In genomic region chr17:7183433-7184090, GRCh38 we compare ENCODE assay signal across 15 cellular contexts. TPM values are rescaled to one million over a fixed set of nuclear protein-coding genes. Genes with fewer than 3 reads are reported as not detected.
A peak's percentile ranks its signal among the peaks of the same experiment; 100 is the strongest.
DNase-seq lines count a peak whose midpoint lies in the region; ATAC-seq and TF ChIP-seq lines count a peak whose summit lies in the region.
"Had no signal": no experiment of that assay in that cellular context is flagged by ENCODE, and none has a peak within 500 bp of the region (broad histone marks: within the 10 kb centered on the region; RNA-seq: fewer than 3 reads in every experiment).

No MANE protein-coding gene starts in this region.

- no peak overlapping the region for H3K4me3 ChIP-seq in mesenchymal stem cell (ENCODE audit: insufficient read depth in 1 of 2, low read depth in 1 of 2, low read length in 2 of 2)
- H3K4me3 ChIP-seq: left ventricle myocardium inferior, prostate gland, smooth muscle cell, tibial nerve had no signal

- no peaks in the 10 kb centered on the region for H3K9me3 Mint-ChIP-seq in H9
- H3K9me3 Mint-ChIP-seq in activated CD8-positive, alpha-beta T cell treated with anti-CD3 and anti-CD28 coated beads, Interleukin-2, amount 10 ng/mL, durations not matched to agents 7 days and 5 days (ENCODE audit: insufficient read depth) = no peaks in the 10 kb centered on the region
- H3K9me3 Mint-ChIP-seq: activated CD8-positive, alpha-beta T cell treated with anti-CD3 and anti-CD28 coated beads for 36 hours had no signal

- no peak overlapping the region for H2AFZ ChIP-seq in H9 (ENCODE audit: low read length)
- no peak overlapping the region for H2AFZ ChIP-seq in mesenchymal stem cell (ENCODE audit: low read depth, low read length)

- H3T11ph ChIP-seq in H9 (ENCODE audit: low read length) = no peak overlapping the region

- H3K23ac ChIP-seq in H9 (ENCODE audit: insufficient read length, low read depth, low read length) (no peak overlapping the region), mesenchymal stem cell (ENCODE audit: low read length in 2 of 2) (no peak overlapping the region)

- no peak overlapping the region for H3K56ac ChIP-seq in H9 (ENCODE audit: insufficient read length, low read depth, low read length)

- H4K91ac ChIP-seq in H9 (ENCODE audit: insufficient read length, low read depth, low read length) = no peak overlapping the region
- no peak overlapping the region for H4K91ac ChIP-seq in mesenchymal stem cell (ENCODE audit: low read length)

- H3K9ac ChIP-seq in H9 (ENCODE audit: extremely low read depth, insufficient read length, low read length) (no peak overlapping the region), mesenchymal stem cell (ENCODE audit: low read length) (no peak overlapping the region)

- peaks cover 10 to 14% of the 10 kb centered on the region in 2 experiments for H3K36me3 ChIP-seq in mesenchymal stem cell (ENCODE audit: control insufficient read depth in 1 of 2, insufficient read depth in 2 of 2, low read depth in 1 of 2, low read length in 2 of 2)
- H3K36me3 ChIP-seq: left ventricle myocardium inferior, prostate gland, tibial nerve had no signal

- CTCF ChIA-PET in activated CD8-positive, alpha-beta T cell treated with anti-CD3 and anti-CD28 coated beads, Interleukin-2, amount 10 ng/mL, durations not matched to agents 7 days and 5 days (lab: Charles Lee) = no interaction called here

- 0 out of 4 replicates have a peak, but pooled peaks cover 0 to 4% of the 10 kb centered on the region in 2 experiments for H3K4me1 Mint-ChIP-seq in H9
- H3K4me1 Mint-ChIP-seq in activated CD8-positive, alpha-beta T cell treated with anti-CD3 and anti-CD28 coated beads, Interleukin-2, amount 10 ng/mL, durations not matched to agents 7 days and 5 days (ENCODE audit: low read depth) = no peaks in the 10 kb centered on the region

- H2BK120ac ChIP-seq in H9 (ENCODE audit: low read depth, low read length, poor library complexity, severe bottlenecking) (no peak overlapping the region), mesenchymal stem cell (ENCODE audit: low read depth, low read length) (no peak overlapping the region)

- H2BK15ac ChIP-seq in H9 (ENCODE audit: low read depth, low read length) (no peak overlapping the region), mesenchymal stem cell (ENCODE audit: low read depth, poor library complexity, severe bottlenecking) (no peak overlapping the region)

- no peak overlapping the region for H3K27ac ChIP-seq in H9 (ENCODE audit: insufficient read length, low read depth, low read length)
- no peak overlapping the region for H3K27ac ChIP-seq in mesenchymal stem cell (ENCODE audit: low read length, poor library complexity, severe bottlenecking)
- H3K27ac ChIP-seq: left ventricle myocardium inferior, prostate gland, tibial nerve had no signal

- H3K27me3 Mint-ChIP-seq in H9 (ENCODE audit: low read depth) = peaks cover 15% of the 10 kb centered on the region
- peaks cover 2% of the 10 kb centered on the region for H3K27me3 Mint-ChIP-seq in activated CD8-positive, alpha-beta T cell treated with anti-CD3 and anti-CD28 coated beads, Interleukin-2, amount 10 ng/mL, durations not matched to agents 7 days and 5 days (ENCODE audit: low read depth)
- H3K27me3 Mint-ChIP-seq: activated CD8-positive, alpha-beta T cell treated with anti-CD3 and anti-CD28 coated beads for 36 hours had no signal

- POLR2A ChIA-PET in activated CD8-positive, alpha-beta T cell treated with anti-CD3 and anti-CD28 coated beads, Interleukin-2, amount 10 ng/mL, durations not matched to agents 7 days and 5 days (lab: Charles Lee) = no interaction called here

- DNase-seq in H9 (no peak), amniotic epithelial cell (ENCODE audit: low read depth) (peak; percentile 33), mesenchymal stem cell (no peak)
- no peak for DNase-seq in activated CD8-positive, alpha-beta T cell treated with anti-CD3 and anti-CD28 coated beads, Interleukin-2, amount 10 ng/mL, durations not matched to agents 7 days and 5 days
- DNase-seq: activated CD8-positive, alpha-beta T cell treated with anti-CD3 and anti-CD28 coated beads for 36 hours; amniotic stem cell; GOT3; left ventricle myocardium inferior; NCI-H2171; NCI-H774 had no signal

- no CpG with 5 or more reads among the region's 7 CpGs for WGBS in H9 (ENCODE audit: extremely low coverage, insufficient read length, low lambda C conversion rate)
- 78% methylated on average over 4 of the region's 7 CpGs for WGBS in mesenchymal stem cell

- H3K9me3 ChIP-seq in H9 (ENCODE audit: control insufficient read depth, low read depth, low read length) = no peaks in the 10 kb centered on the region
- H3K9me3 ChIP-seq in mesenchymal stem cell (ENCODE audit: control insufficient read depth, low read length) = no peaks in the 10 kb centered on the region
- H3K9me3 ChIP-seq: left ventricle myocardium inferior, prostate gland, tibial nerve had no signal

- peaks cover 0 to 5% (median 3%) of the 10 kb centered on the region in 3 experiments; a peak in 2 of 7 replicates for H3K36me3 Mint-ChIP-seq in H9 (ENCODE audit: insufficient read depth in 1 of 3, low read depth in 3 of 3)
- no peaks in the 10 kb centered on the region for H3K36me3 Mint-ChIP-seq in activated CD8-positive, alpha-beta T cell treated with anti-CD3 and anti-CD28 coated beads, Interleukin-2, amount 10 ng/mL, durations not matched to agents 7 days and 5 days (ENCODE audit: low read depth)

- H3K4me3 Mint-ChIP-seq in H9 = no peak overlapping the region
- no peak overlapping the region for H3K4me3 Mint-ChIP-seq in activated CD8-positive, alpha-beta T cell treated with anti-CD3 and anti-CD28 coated beads, Interleukin-2, amount 10 ng/mL, durations not matched to agents 7 days and 5 days
- H3K4me3 Mint-ChIP-seq: activated CD8-positive, alpha-beta T cell treated with anti-CD3 and anti-CD28 coated beads for 36 hours had no signal

- no peak for ATAC-seq in activated CD8-positive, alpha-beta T cell treated with anti-CD3 and anti-CD28 coated beads, Interleukin-2, amount 10 ng/mL, durations not matched to agents 7 days and 5 days
- ATAC-seq in GM21825 (IDR thresholded peaks at IDR 0.05; ENCODE audit: unreplicated experiment) = no peak
- no peak for ATAC-seq in HG02840 (IDR thresholded peaks at IDR 0.05; ENCODE audit: low FRiP score, unreplicated experiment)
- ATAC-seq: activated CD8-positive, alpha-beta T cell treated with anti-CD3 and anti-CD28 coated beads for 36 hours had no signal

- no peaks in the 10 kb centered on the region for H3K23me2 ChIP-seq in H9 (ENCODE audit: insufficient read length, low read depth, low read length, poor library complexity, severe bottlenecking)

- H2AK5ac ChIP-seq in H9 (ENCODE audit: insufficient read length, low read length) (no peak overlapping the region), mesenchymal stem cell (ENCODE audit: low read length, severe bottlenecking) (peak overlapping the region; percentile 2)

- H3K79me1 ChIP-seq in H9 (ENCODE audit: insufficient read depth, low read depth, low read length, poor library complexity, severe bottlenecking) (no peaks in the 10 kb centered on the region), mesenchymal stem cell (replicated peaks; ENCODE audit: low read length, poor library complexity, severe bottlenecking) (peaks cover 2% of the 10 kb centered on the region)

- H4K5ac ChIP-seq in H9 (ENCODE audit: insufficient read length, low read depth, low read length) = no peak overlapping the region

- no peaks in the 10 kb centered on the region for H4K20me1 ChIP-seq in H9 (ENCODE audit: control insufficient read depth, insufficient read depth, insufficient read length)

- H2BK12ac ChIP-seq in H9 (ENCODE audit: insufficient read length, low read depth, low read length) (no peak overlapping the region), mesenchymal stem cell (ENCODE audit: low read length in 2 of 2) (no peak overlapping the region)

- H3K79me2 ChIP-seq in H9 (ENCODE audit: insufficient read depth, low read length) = no peaks in the 10 kb centered on the region

- H2BK5ac ChIP-seq in H9 (ENCODE audit: insufficient read length, low read length) (no peak overlapping the region), mesenchymal stem cell (ENCODE audit: low read depth, low read length, poor library complexity, severe bottlenecking) (no peak overlapping the region)

- no peak overlapping the region for H2BK20ac ChIP-seq in H9 (ENCODE audit: low read depth, low read length, poor library complexity, severe bottlenecking)

- H3K27ac Mint-ChIP-seq in H9 = peak overlapping the region in 2 of 3 experiments; percentile 59 to 60; a peak in 1 of 7 replicates
- H3K27ac Mint-ChIP-seq in activated CD8-positive, alpha-beta T cell treated with anti-CD3 and anti-CD28 coated beads, Interleukin-2, amount 10 ng/mL, durations not matched to agents 7 days and 5 days = no peak overlapping the region
- H3K27ac Mint-ChIP-seq: activated CD8-positive, alpha-beta T cell treated with anti-CD3 and anti-CD28 coated beads for 36 hours had no signal

- TF ChIP-seq CTCF in H9 (conservative IDR thresholded peaks at IDR 0.05) = no peak

- H3K4me2 ChIP-seq in H9 (ENCODE audit: insufficient read depth, insufficient read length, low read length) = no peak overlapping the region
- H3K4me2 ChIP-seq in mesenchymal stem cell (ENCODE audit: low read length, poor library complexity, severe bottlenecking) = no peak overlapping the region
- H3K4me2 ChIP-seq: smooth muscle cell had no signal

- H3K4me1 ChIP-seq in H9 (ENCODE audit: insufficient read depth, low read length) = no peaks in the 10 kb centered on the region
- peaks cover 13% of the 10 kb centered on the region for H3K4me1 ChIP-seq in mesenchymal stem cell (ENCODE audit: control insufficient read depth, insufficient read depth, low read depth, low read length)
- H3K4me1 ChIP-seq: left ventricle myocardium inferior, prostate gland, tibial nerve had no signal

- H3K18ac ChIP-seq in H9 (ENCODE audit: insufficient read length, low read depth, low read length) (no peak overlapping the region), mesenchymal stem cell (ENCODE audit: low read depth in 1 of 2, low read length in 2 of 2) (no peak overlapping the region)

- H4K8ac ChIP-seq in H9 (replicated peaks; ENCODE audit: insufficient read length, low read depth, low read length) (no peak overlapping the region), mesenchymal stem cell (ENCODE audit: low read length) (no peak overlapping the region)

- H3K27me3 ChIP-seq in H9 (ENCODE audit: insufficient read depth, low read length) (no peaks in the 10 kb centered on the region), mesenchymal stem cell (ENCODE audit: control insufficient read depth in 1 of 2, insufficient read depth in 1 of 2, low read length in 2 of 2) (peaks cover 0 to 7% of the 10 kb centered on the region in 2 experiments)
- H3K27me3 ChIP-seq: tibial nerve had no signal

- no peak overlapping the region for H3K14ac ChIP-seq in H9 (ENCODE audit: insufficient read depth, low read length)
- H3K14ac ChIP-seq in mesenchymal stem cell (ENCODE audit: low read length in 2 of 2) = no peak overlapping the region

- H3K4ac ChIP-seq in H9 (ENCODE audit: low read depth, low read length) = no peak overlapping the region
- no peak overlapping the region for H3K4ac ChIP-seq in mesenchymal stem cell (ENCODE audit: low read depth in 1 of 2, low read length in 2 of 2)

RNA-seq across cellular contexts. Expression of gene ASGR1, which starts 4.4 kb away (rescaled TPM):
- total RNA-seq in H9 (2021) = 5.2 and 5.9 TPM in 2 replicates
- polyA plus RNA-seq in mesenchymal stem cell (2013, experiment 1 of 2) = 1.2 TPM
- polyA plus RNA-seq in mesenchymal stem cell (2013, experiment 2 of 2) = 1.1 TPM
- total RNA-seq in activated CD8-positive, alpha-beta T cell treated with anti-CD3 and anti-CD28 coated beads, Interleukin-2, amount 10 ng/mL, durations not matched to agents 7 days and 5 days = 1 to 10 TPM in 1 of 2 experiments, under 1 TPM in 1; 0.63 to 1.3 TPM

RNA-seq across cellular contexts. Expression of gene DLG4, which starts 36.1 kb away (rescaled TPM):
- 38.2 and 38.3 TPM in 2 replicates for total RNA-seq in H9 (2021)
- polyA plus RNA-seq in mesenchymal stem cell (2013, experiment 1 of 2) = 21.6 TPM
- 20.4 TPM for polyA plus RNA-seq in mesenchymal stem cell (2013, experiment 2 of 2)
- total RNA-seq in activated CD8-positive, alpha-beta T cell treated with anti-CD3 and anti-CD28 coated beads, Interleukin-2, amount 10 ng/mL, durations not matched to agents 7 days and 5 days = 10 to 100 TPM; 10.1 to 11.7 TPM

RNA-seq across cellular contexts. Expression of gene ACADVL, which starts 36.2 kb away (rescaled TPM):
- total RNA-seq in H9 (2021) = 272 and 283 TPM in 2 replicates
- 273 TPM for polyA plus RNA-seq in mesenchymal stem cell (2013, experiment 1 of 2)
- polyA plus RNA-seq in mesenchymal stem cell (2013, experiment 2 of 2) = 278 TPM
- total RNA-seq in activated CD8-positive, alpha-beta T cell treated with anti-CD3 and anti-CD28 coated beads, Interleukin-2, amount 10 ng/mL, durations not matched to agents 7 days and 5 days = 100 to 1,000 TPM; 348 to 371 TPM

RNA-seq across cellular contexts. Expression of gene DVL2, which starts 50.8 kb away (rescaled TPM):
- 82.9 and 84.1 TPM in 2 replicates for total RNA-seq in H9 (2021)
- polyA plus RNA-seq in mesenchymal stem cell (2013, experiment 1 of 2) = 40.7 TPM
- polyA plus RNA-seq in mesenchymal stem cell (2013, experiment 2 of 2) = 39.7 TPM
- 10 to 100 TPM; 52.4 to 56.6 TPM for total RNA-seq in activated CD8-positive, alpha-beta T cell treated with anti-CD3 and anti-CD28 coated beads, Interleukin-2, amount 10 ng/mL, durations not matched to agents 7 days and 5 days

RNA-seq across cellular contexts. Expression of gene PHF23, which starts 55.7 kb away (rescaled TPM):
- total RNA-seq in H9 (2021) = 105 and 110 TPM in 2 replicates
- 117 TPM for polyA plus RNA-seq in mesenchymal stem cell (2013, experiment 1 of 2)
- polyA plus RNA-seq in mesenchymal stem cell (2013, experiment 2 of 2) = 119 TPM
- total RNA-seq in activated CD8-positive, alpha-beta T cell treated with anti-CD3 and anti-CD28 coated beads, Interleukin-2, amount 10 ng/mL, durations not matched to agents 7 days and 5 days = 10 to 100 TPM; 53.6 to 57.9 TPM
